ENCODE assay signal across 9 cellular contexts in genomic region chrX:46554942-46555341, GRCh38. TPM values are rescaled to one million over a fixed set of nuclear protein-coding genes. Genes with fewer than 3 reads are reported as not detected.
A peak's percentile ranks its signal among the peaks of the same experiment; 100 is the strongest.
DNase-seq lines count a peak whose midpoint lies in the region; ATAC-seq, FAIRE-seq and TF ChIP-seq lines count a peak whose summit lies in the region.
"Had no signal": no experiment of that assay in that cellular context is flagged by ENCODE, and none has a peak within 500 bp of the region (broad histone marks: within the 10 kb centered on the region; RNA-seq: fewer than 3 reads in every experiment).

No MANE protein-coding gene starts in this region.

- H3K9me3 Mint-ChIP-seq in activated CD4-positive, alpha-beta T cell treated with anti-CD3 and anti-CD28 coated beads, Interleukin-2, amount 10 ng/mL, durations not matched to agents 24 days and 14 days, result no peaks in the 10 kb centered on the region

- H3K36me3 ChIP-seq in PC-9 (ENCODE audit: low read depth), result no peaks in the 10 kb centered on the region

- no peak overlapping the region for H2AFZ ChIP-seq in PC-9

- no peak overlapping the region for H3K4me3 ChIP-seq in PC-9
- H3K4me3 ChIP-seq in fibroblast of the aortic adventitia (ENCODE audit: low read depth, low read length), result no peak overlapping the region

- DNase-seq in GM10248 (ENCODE audit: extremely low spot score), result no peak
- no peak for DNase-seq in PC-9
- DNase-seq in fibroblast of the aortic adventitia (ENCODE audit: low read depth), result peak; percentile 72
- DNase-seq in activated CD4-positive, alpha-beta T cell treated with anti-CD3 and anti-CD28 coated beads, Interleukin-2, amount 10 ng/mL, durations not matched to agents 24 days and 14 days, result no peak
- DNase-seq in H54 (ENCODE audit: insufficient read length, low spot score), result no peak
- no peak for DNase-seq in NCI-H524 (lab: John Stamatoyannopoulos, UW)
- DNase-seq: left cardiac atrium had no signal

- peaks cover 10% of the 10 kb centered on the region for H3K36me3 Mint-ChIP-seq in activated CD4-positive, alpha-beta T cell treated with anti-CD3 and anti-CD28 coated beads, Interleukin-2, amount 10 ng/mL, durations not matched to agents 24 days and 14 days (ENCODE audit: low read depth)

- no TSS peak for BruUV-seq in PC-9 (replicated peaks; lab: Mats Ljungman, UMichigan)

- ATAC-seq in GM18861 (IDR thresholded peaks at IDR 0.05; ENCODE audit: unreplicated experiment), result no peak

- H3K27me3 ChIP-seq in PC-9 (ENCODE audit: insufficient read depth, low read depth), result no peaks in the 10 kb centered on the region

- H3K27ac ChIP-seq in PC-9, result no peak overlapping the region

- no peaks in the 10 kb centered on the region for H3K4me1 Mint-ChIP-seq in activated CD4-positive, alpha-beta T cell treated with anti-CD3 and anti-CD28 coated beads, Interleukin-2, amount 10 ng/mL, durations not matched to agents 24 days and 14 days

- H3F3A ChIP-seq in PC-9 (ENCODE audit: insufficient read depth, low read depth), result no peaks in the 10 kb centered on the region

- no peaks in the 10 kb centered on the region for H3K4me1 ChIP-seq in PC-9 (replicated peaks; ENCODE audit: insufficient read depth)

- no peak overlapping the region for H3K27ac Mint-ChIP-seq in activated CD4-positive, alpha-beta T cell treated with anti-CD3 and anti-CD28 coated beads, Interleukin-2, amount 10 ng/mL, durations not matched to agents 24 days and 14 days

- H3K4me3 Mint-ChIP-seq in activated CD4-positive, alpha-beta T cell treated with anti-CD3 and anti-CD28 coated beads, Interleukin-2, amount 10 ng/mL, durations not matched to agents 24 days and 14 days, result no peak overlapping the region

- H3K9me2 ChIP-seq in PC-9 (ENCODE audit: insufficient read depth), result no peaks in the 10 kb centered on the region

- no peak for TF ChIP-seq POLR2A in H54 (IDR thresholded peaks at IDR 0.05; ENCODE audit: low read depth, low read length)

- H3K27me3 Mint-ChIP-seq in activated CD4-positive, alpha-beta T cell treated with anti-CD3 and anti-CD28 coated beads, Interleukin-2, amount 10 ng/mL, durations not matched to agents 24 days and 14 days, result no peaks in the 10 kb centered on the region

- H3K9me3 ChIP-seq in PC-9 (ENCODE audit: insufficient read depth, low read depth), result no peaks in the 10 kb centered on the region

- CTCF ChIA-PET in GM10248 (lab: Yijun Ruan, JAX) (interaction anchor here (0.9 kb wide), 1 partner anchor 241 kb away, joined by 4 read pairs; no protein-coding TSS in a partner anchor), PC-9 (lab: Charles Lee) (interaction anchor here (0.7 kb wide), 1 partner anchor 216 kb away, joined by 7 read pairs; no protein-coding TSS in a partner anchor)

- FAIRE-seq in A204.1 (lab: Jason Lieb, UNC) (peak; percentile 94), H54 (lab: Jason Lieb, UNC) (no peak)

- TF ChIP-seq CTCF in GM10248 (IDR thresholded peaks at IDR 0.05; ENCODE audit: control extremely low read depth, extremely low read depth, low read depth, missing control alignments), result peak; percentile 17
- TF ChIP-seq CTCF in PC-9 (conservative IDR thresholded peaks at IDR 0.05), result peak; percentile 30; the same call in 1 of the 2 replicates
- peak; percentile 33 for TF ChIP-seq CTCF in fibroblast of the aortic adventitia (IDR thresholded peaks at IDR 0.05; ENCODE audit: insufficient read depth, low read length)

- intact Hi-C loops in PC-9 (cut with micrococcal nuclease; ENCODE audit: unreplicated experiment), result loop anchor here (10.0 kb wide), 1 partner anchor 480 kb away; no protein-coding TSS in a partner anchor
- intact Hi-C loops in activated CD4-positive, alpha-beta T cell treated with anti-CD3 and anti-CD28 coated beads, Interleukin-2, amount 10 ng/mL, durations not matched to agents 24 days and 14 days (cut with micrococcal nuclease), result loop anchor here (1.0 kb wide), 1 partner anchor 241 kb away; no protein-coding TSS in a partner anchor

- H4K20me1 ChIP-seq in PC-9 (ENCODE audit: insufficient read depth), result no peaks in the 10 kb centered on the region

- H3K79me2 ChIP-seq in PC-9 (ENCODE audit: low read depth), result no peaks in the 10 kb centered on the region

- POLR2A ChIA-PET in GM10248 (lab: Yijun Ruan, JAX), result no interaction called here
- POLR2A ChIA-PET in PC-9 (lab: Charles Lee; ENCODE audit: unreplicated experiment), result no interaction called here

- no peak overlapping the region for H3K4me2 ChIP-seq in PC-9

RNA-seq across cellular contexts. Expression of gene ZNF674, which starts 9.7 kb away (rescaled TPM):
- total RNA-seq in PC-9 (2021) (3.9 and 4.0 TPM in 2 replicates), fibroblast of the aortic adventitia (ENCODE audit: low replicate concordance) (5.2 and 6.0 TPM in 2 replicates)
- 2.1 and 2.6 TPM in 2 replicates for total RNA-seq in activated CD4-positive, alpha-beta T cell treated with anti-CD3 and anti-CD28 coated beads, Interleukin-2, amount 10 ng/mL, durations not matched to agents 24 days and 14 days

RNA-seq across cellular contexts. Expression of gene CHST7, which starts 18.6 kb away (rescaled TPM):
- total RNA-seq in PC-9 (2021), result 0.94 and 1.1 TPM in 2 replicates
- 4.2 and 6.0 TPM in 2 replicates for total RNA-seq in fibroblast of the aortic adventitia (ENCODE audit: low replicate concordance)
- total RNA-seq in activated CD4-positive, alpha-beta T cell treated with anti-CD3 and anti-CD28 coated beads, Interleukin-2, amount 10 ng/mL, durations not matched to agents 24 days and 14 days, result 6.5 and 6.9 TPM in 2 replicates
